In genomic region chr10:119042169-119042568, GRCh38 we compare ENCODE assay signal across 30 cellular contexts. TPM values are rescaled to one million over a fixed set of nuclear protein-coding genes. Genes with fewer than 3 reads are reported as not detected.
DNase-seq lines count a peak whose midpoint lies in the region; ATAC-seq, FAIRE-seq and TF ChIP-seq lines count a peak whose summit lies in the region.
"Had no signal": no experiment of that assay in that cellular context is flagged by ENCODE, and none has a peak within 500 bp of the region (broad histone marks: within the 10 kb centered on the region; RNA-seq: fewer than 3 reads in every experiment).

No MANE protein-coding gene starts in this region.

- H3K27ac ChIP-seq in PC-9 (no peak overlapping the region), H1 (ENCODE audit: low read depth, low read length) (no peak overlapping the region)
- H3K27ac ChIP-seq: BLaER1 treated with 17β-estradiol and CSF1 and Interleukin-3, amounts not matched to agents 10 nM and 100 nM; brain microvascular endothelial cell; heart left ventricle; ovary; transverse colon had no signal

- H2AFZ ChIP-seq in PC-9 (no peak overlapping the region), H1 (ENCODE audit: low read length) (no peak overlapping the region)

- no peak overlapping the region for H2BK5ac ChIP-seq in H1 (ENCODE audit: low read depth, low read length)

- H3K36me3 Mint-ChIP-seq in activated naive CD4-positive, alpha-beta T cell treated with anti-CD3 and anti-CD28 coated beads, Interleukin-2, amount 50 U/mL, for 24 hours: peaks cover 27% of the 10 kb centered on the region
- peaks cover 82 to 88% of the 10 kb centered on the region in 2 donors for H3K36me3 Mint-ChIP-seq in stimulated activated naive B cell treated with anti-CD40 and anti-IgM and Interleukin-4, amounts not matched to agents 10 μg/mL and 1 μg/mL and 100 μg/mL, for 72 hours

- H2BK15ac ChIP-seq in H1 (ENCODE audit: low read length): no peak overlapping the region

- H3K56ac ChIP-seq in H1 (replicated peaks; ENCODE audit: insufficient read length, low read depth, low read length): no peak overlapping the region

- H3K79me2 ChIP-seq in PC-9 (ENCODE audit: low read depth): peaks cover 27% of the 10 kb centered on the region
- peaks cover 0 to 59% of the 10 kb centered on the region in 2 experiments; a peak in 2 of 4 replicates for H3K79me2 ChIP-seq in H1 (ENCODE audit: control insufficient read depth in 1 of 2, insufficient read depth in 2 of 2, low read length in 2 of 2)

- H3K36me3 ChIP-seq in PC-9 (ENCODE audit: low read depth) (peaks cover 22% of the 10 kb centered on the region; the same call in 1 of the 2 replicates), H1 (ENCODE audit: control insufficient read depth in 2 of 4, insufficient read depth in 4 of 4, low read length in 3 of 4) (peaks cover 63 to 100% (median 85%) of the 10 kb centered on the region in 4 experiments)
- H3K36me3 ChIP-seq: ovary had no signal

- BruUV-seq in PC-9 (replicated peaks; lab: Mats Ljungman, UMichigan): TSS peak; percentile 95

- H3K23ac ChIP-seq in H1 (ENCODE audit: insufficient read length): no peak overlapping the region

- CTCF ChIA-PET in PC-9 (lab: Charles Lee) (no interaction called here), H1 (lab: Charles Lee; ENCODE audit: partially characterized antibody) (no interaction called here)

- DNase-seq in activated naive CD4-positive, alpha-beta T cell treated with anti-CD3 and anti-CD28 coated beads, Interleukin-2, amount 50 U/mL, for 16 hours: no peak
- DNase-seq in PC-9 (no peak), H1 (ENCODE audit: low read depth in 1 of 2, low spot score in 2 of 2) (no peak)
- DNase-seq in stimulated activated naive B cell treated with anti-CD40 and anti-IgM and Interleukin-4, amounts not matched to agents 10 μg/mL and 1 μg/mL and 100 μg/mL, for 72 hours: no peak
- DNase-seq: ACHN; activated B cell treated with CpG ODN at 0.5 μM for 24 hours; activated CD4-positive, alpha-beta memory T cell treated with anti-CD3 and anti-CD28 coated beads for 36 hours; activated gamma-delta T cell treated with Interleukin-2 at 50 U/mL for 16 hours; amniotic stem cell; brain microvascular endothelial cell; COR-L47; DND-41; heart left ventricle; HFFc6; kidney; naive thymus-derived CD8-positive, alpha-beta T cell; NCI-H1092; NCI-H1930; NCI-H524 treated with DMSO at 0.1 percent for 48 hours; ovary; small intestine; transverse colon had no signal

- H2BK20ac ChIP-seq in H1 (ENCODE audit: low read length): no peak overlapping the region

- no peak for TF ChIP-seq EP300 in H1 (IDR thresholded peaks at IDR 0.05; ENCODE audit: borderline replicate concordance in 1 of 2, low read depth in 2 of 2, low read length in 2 of 2)

- no peaks in the 10 kb centered on the region for H3K27me3 Mint-ChIP-seq in activated naive CD4-positive, alpha-beta T cell treated with anti-CD3 and anti-CD28 coated beads, Interleukin-2, amount 50 U/mL, for 24 hours
- peaks cover 0 to under 1% of the 10 kb centered on the region in 2 donors for H3K27me3 Mint-ChIP-seq in stimulated activated naive B cell treated with anti-CD40 and anti-IgM and Interleukin-4, amounts not matched to agents 10 μg/mL and 1 μg/mL and 100 μg/mL, for 72 hours
- H3K27me3 Mint-ChIP-seq: activated B cell treated with CpG ODN at 0.5 μM for 24 hours; activated CD4-positive, alpha-beta memory T cell treated with anti-CD3 and anti-CD28 coated beads for 36 hours; IgD-negative memory B cell; naive thymus-derived CD8-positive, alpha-beta T cell had no signal

- H3K9ac ChIP-seq in H1 (replicated peaks in 1 of 4; ENCODE audit: extremely low read depth in 1 of 4, low read depth in 3 of 4, low read length in 3 of 4): no peak overlapping the region
- H3K9ac ChIP-seq: BLaER1 treated with 17β-estradiol and CSF1 and Interleukin-3, amounts not matched to agents 10 nM and 100 nM had no signal

- no peaks in the 10 kb centered on the region for H3K9me3 Mint-ChIP-seq in activated naive CD4-positive, alpha-beta T cell treated with anti-CD3 and anti-CD28 coated beads, Interleukin-2, amount 50 U/mL, for 24 hours
- H3K9me3 Mint-ChIP-seq in stimulated activated naive B cell treated with anti-CD40 and anti-IgM and Interleukin-4, amounts not matched to agents 10 μg/mL and 1 μg/mL and 100 μg/mL, for 72 hours: no peaks in the 10 kb centered on the region
- H3K9me3 Mint-ChIP-seq: activated B cell treated with CpG ODN at 0.5 μM for 24 hours; activated CD4-positive, alpha-beta memory T cell treated with anti-CD3 and anti-CD28 coated beads for 36 hours; IgD-negative memory B cell; naive thymus-derived CD8-positive, alpha-beta T cell had no signal

- no peak overlapping the region for H3K4ac ChIP-seq in H1 (replicated peaks; ENCODE audit: insufficient read length, low read depth, low read length)

- 91% methylated on average over 23 of the region's 26 CpGs; no CpG with 5 or more reads in 1 of the 2 experiments for WGBS in H1 (ENCODE audit: extremely low coverage in 1 of 2, insufficient coverage in 1 of 2, insufficient read length in 1 of 2, insufficient replicate concordance in 2 of 2, low coverage in 1 of 2, low lambda C conversion rate in 2 of 2, missing lambda C conversion rate in 1 of 2), 2 experiments

- no peak overlapping the region for H2BK12ac ChIP-seq in H1 (ENCODE audit: low read depth, low read length)

- H3F3A ChIP-seq in PC-9 (ENCODE audit: insufficient read depth, low read depth): peaks cover 41% of the 10 kb centered on the region

- H4K91ac ChIP-seq in H1 (replicated peaks; ENCODE audit: insufficient read length, low read length): no peak overlapping the region

- no peak overlapping the region for H4K8ac ChIP-seq in H1 (ENCODE audit: extremely low read depth, insufficient read depth, low read length)

- no peak overlapping the region; the same call in 1 of the 2 replicates for H3K18ac ChIP-seq in H1 (ENCODE audit: extremely low read depth, low read length)

- H3K23me2 ChIP-seq in H1 (ENCODE audit: low read depth, low read length): no peaks in the 10 kb centered on the region

- H3K9me3 ChIP-seq in PC-9 (ENCODE audit: insufficient read depth, low read depth) (no peaks in the 10 kb centered on the region), H1 (ENCODE audit: insufficient read depth in 2 of 2, low read depth in 1 of 2, low read length in 1 of 2) (no peaks in the 10 kb centered on the region)
- H3K9me3 ChIP-seq: BLaER1 treated with 17β-estradiol and CSF1 and Interleukin-3, amounts not matched to agents 10 nM and 100 nM; heart left ventricle; ovary; transverse colon had no signal

- TF ChIP-seq RAD21 in H1 (IDR thresholded peaks at IDR 0.05 in 1 of 2, conservative IDR thresholded peaks at IDR 0.05 in 1 of 2; ENCODE audit: low read depth in 2 of 2, low read length in 2 of 2): no peak

- H3K27ac Mint-ChIP-seq in activated naive CD4-positive, alpha-beta T cell treated with anti-CD3 and anti-CD28 coated beads, Interleukin-2, amount 50 U/mL, for 24 hours: peak overlapping the region; percentile 30
- H3K27ac Mint-ChIP-seq in stimulated activated naive B cell treated with anti-CD40 and anti-IgM and Interleukin-4, amounts not matched to agents 10 μg/mL and 1 μg/mL and 100 μg/mL, for 72 hours: peak overlapping the region; percentile 56
- H3K27ac Mint-ChIP-seq: activated B cell treated with CpG ODN at 0.5 μM for 24 hours, HFFc6 had no signal

- POLR2A ChIA-PET in PC-9 (lab: Charles Lee; ENCODE audit: unreplicated experiment) (no interaction called here), H1 (lab: Charles Lee; ENCODE audit: partially characterized antibody) (no interaction called here)

- FAIRE-seq in H1 (lab: Jason Lieb, UNC): no peak
- FAIRE-seq: GM18507, kidney, RCC 7860, small intestine had no signal

- H4K20me1 ChIP-seq in PC-9 (ENCODE audit: insufficient read depth) (peaks cover 37% of the 10 kb centered on the region), H1 (replicated peaks in 1 of 2; ENCODE audit: control insufficient read depth in 1 of 2, insufficient read depth in 2 of 2, low read length in 2 of 2) (peaks cover 16 to 18% of the 10 kb centered on the region in 2 experiments)

- peaks cover 18% of the 10 kb centered on the region for H3K4me1 Mint-ChIP-seq in activated naive CD4-positive, alpha-beta T cell treated with anti-CD3 and anti-CD28 coated beads, Interleukin-2, amount 50 U/mL, for 24 hours
- peaks cover 14% of the 10 kb centered on the region in 2 donors for H3K4me1 Mint-ChIP-seq in stimulated activated naive B cell treated with anti-CD40 and anti-IgM and Interleukin-4, amounts not matched to agents 10 μg/mL and 1 μg/mL and 100 μg/mL, for 72 hours
- H3K4me1 Mint-ChIP-seq: activated B cell treated with CpG ODN at 0.5 μM for 24 hours had no signal

- H3K4me1 ChIP-seq in PC-9 (replicated peaks; ENCODE audit: insufficient read depth): no peaks in the 10 kb centered on the region
- H3K4me1 ChIP-seq in H1 (replicated peaks in 1 of 4; ENCODE audit: control insufficient read depth in 3 of 4, insufficient read depth in 4 of 4, low read length in 3 of 4): no peaks in the 10 kb centered on the region
- H3K4me1 ChIP-seq: heart left ventricle, transverse colon had no signal

- no peak overlapping the region for H3K14ac ChIP-seq in H1 (ENCODE audit: insufficient read length)

- TF ChIP-seq CTCF in PC-9 (conservative IDR thresholded peaks at IDR 0.05) (no peak), H1 (IDR thresholded peaks at IDR 0.05; ENCODE audit: control extremely low read depth in 1 of 3, insufficient read depth in 1 of 3, low read depth in 1 of 3, low read length in 3 of 3) (no peak)

- H3K4me3 ChIP-seq in PC-9 (no peak overlapping the region), H1 (ENCODE audit: extremely low read depth in 1 of 4, insufficient read depth in 2 of 4, low read depth in 3 of 4, low read length in 4 of 4) (no peak overlapping the region)
- H3K4me3 ChIP-seq: BLaER1 treated with 17β-estradiol and CSF1 and Interleukin-3, amounts not matched to agents 10 nM and 100 nM; heart left ventricle; ovary; transverse colon had no signal

- no peak for ATAC-seq in stimulated activated naive B cell treated with anti-CD40 and anti-IgM and Interleukin-4, amounts not matched to agents 10 μg/mL and 1 μg/mL and 100 μg/mL, for 72 hours (replicated peaks)
- ATAC-seq in GM19455 (IDR thresholded peaks at IDR 0.05; ENCODE audit: unreplicated experiment): no peak
- no peak for ATAC-seq in GM18909 (IDR thresholded peaks at IDR 0.05; ENCODE audit: poor library complexity, unreplicated experiment)
- ATAC-seq in HG02840 (IDR thresholded peaks at IDR 0.05; ENCODE audit: low FRiP score, unreplicated experiment): no peak
- ATAC-seq: naive thymus-derived CD8-positive, alpha-beta T cell had no signal

- no peak; a peak in 1 of 3 replicates for TF ChIP-seq POLR2A in H1 (IDR thresholded peaks at IDR 0.05; ENCODE audit: control extremely low read depth in 1 of 2, low read depth in 2 of 2, low read length in 2 of 2)

- no peak overlapping the region for H4K5ac ChIP-seq in H1 (ENCODE audit: insufficient read length, low read depth, low read length)

- H2BK120ac ChIP-seq in H1 (replicated peaks; ENCODE audit: low read depth, low read length): no peak overlapping the region

- H2AK5ac ChIP-seq in H1 (ENCODE audit: low read depth, low read length): no peak overlapping the region

- H3K4me2 ChIP-seq in PC-9: no peak overlapping the region
- H3K4me2 ChIP-seq in H1 (ENCODE audit: insufficient read depth in 1 of 2, low read depth in 2 of 2, low read length in 2 of 2): no peak overlapping the region

- H3K9me2 ChIP-seq in PC-9 (ENCODE audit: insufficient read depth): no peaks in the 10 kb centered on the region

- no peak overlapping the region for H3K4me3 Mint-ChIP-seq in activated naive CD4-positive, alpha-beta T cell treated with anti-CD3 and anti-CD28 coated beads, Interleukin-2, amount 50 U/mL, for 24 hours
- H3K4me3 Mint-ChIP-seq in stimulated activated naive B cell treated with anti-CD40 and anti-IgM and Interleukin-4, amounts not matched to agents 10 μg/mL and 1 μg/mL and 100 μg/mL, for 72 hours: no peak overlapping the region
- H3K4me3 Mint-ChIP-seq: activated B cell treated with CpG ODN at 0.5 μM for 24 hours; activated CD4-positive, alpha-beta memory T cell treated with anti-CD3 and anti-CD28 coated beads for 36 hours; HFFc6; IgD-negative memory B cell had no signal

- intact Hi-C loops in PC-9 (cut with micrococcal nuclease; ENCODE audit: unreplicated experiment): no loop called here

- H3K79me1 ChIP-seq in H1 (ENCODE audit: low read depth, low read length): 0 out of 2 replicates have a peak, but pooled peaks cover 6% of the 10 kb centered on the region

- H3K27me3 ChIP-seq in PC-9 (ENCODE audit: insufficient read depth, low read depth) (no peaks in the 10 kb centered on the region), H1 (replicated peaks in 1 of 4; ENCODE audit: control insufficient read depth in 3 of 4, extremely low read depth in 1 of 4, insufficient read depth in 3 of 4, low read length in 3 of 4) (no peaks in the 10 kb centered on the region)
- H3K27me3 ChIP-seq: BLaER1 treated with 17β-estradiol and CSF1 and Interleukin-3, amounts not matched to agents 10 nM and 100 nM; brain microvascular endothelial cell; heart left ventricle; ovary; transverse colon had no signal

RNA-seq across cellular contexts. Expression of gene NANOS1, which starts 12.7 kb away (rescaled TPM):
- total RNA-seq in PC-9 (2021): 5.2 and 7.2 TPM in 2 replicates
- total RNA-seq in H1 (2021; fragmentation: NEBNext Ultra II Directional; extraction: Animal tissue kit (Norgen Biotek cat#: 25700)): 3.1 and 5.4 TPM in 2 replicates
- polyA plus RNA-seq in H1 (2011; rRNA removed): 2.3 and 3.9 TPM in 2 replicates
- 3.4 TPM for polyA plus RNA-seq in H1 (2011; cell fraction: cytosol; rRNA removed)
- 1.9 TPM for polyA plus RNA-seq in H1 (2011; cell fraction: nucleus; rRNA removed)
- polyA plus RNA-seq in H1 (2012, experiment 1 of 2): 2.9 to 4.0 TPM (median 3.3 TPM) in 4 replicates
- 4.6 TPM for polyA plus RNA-seq in H1 (2012, experiment 2 of 2)
- 3.8 TPM for polyA plus RNA-seq in H1 (2013, experiment 1 of 2)
- polyA plus RNA-seq in H1 (2013, experiment 2 of 2): 3.8 TPM
- 1.6 and 2.0 TPM in 2 replicates for polyA minus RNA-seq in H1 (2011; rRNA and poly(A)+ RNA removed)
- 5.0 TPM for polyA minus RNA-seq in H1 (2011; cell fraction: cytosol; rRNA and poly(A)+ RNA removed)
- polyA minus RNA-seq in H1 (2011; cell fraction: nucleus; rRNA and poly(A)+ RNA removed): 5.7 TPM
- polyA plus RNA-seq: IgD-negative memory B cell had no signal

RNA-seq across cellular contexts. Expression of gene EIF3A, which starts 38.4 kb away (rescaled TPM):
- 85.5 and 102 TPM in 2 replicates for total RNA-seq in PC-9 (2021)
- total RNA-seq in H1 (2021; fragmentation: NEBNext Ultra II Directional; extraction: Animal tissue kit (Norgen Biotek cat#: 25700)): 209 and 210 TPM in 2 replicates
- polyA plus RNA-seq in H1 (2011; rRNA removed): 26.8 and 33.5 TPM in 2 replicates
- polyA plus RNA-seq in H1 (2011; cell fraction: cytosol; rRNA removed): 50.5 TPM
- 46.8 TPM for polyA plus RNA-seq in H1 (2011; cell fraction: nucleus; rRNA removed)
- 164 to 230 TPM (median 189 TPM) in 4 replicates for polyA plus RNA-seq in H1 (2012, experiment 1 of 2)
- 9.9 TPM for polyA plus RNA-seq in H1 (2012, experiment 2 of 2)
- 159 TPM for polyA plus RNA-seq in H1 (2013, experiment 1 of 2)
- polyA plus RNA-seq in H1 (2013, experiment 2 of 2): 182 TPM
- 82.5 and 124 TPM in 2 replicates for polyA minus RNA-seq in H1 (2011; rRNA and poly(A)+ RNA removed)
- 103 TPM for polyA minus RNA-seq in H1 (2011; cell fraction: cytosol; rRNA and poly(A)+ RNA removed)
- polyA minus RNA-seq in H1 (2011; cell fraction: nucleus; rRNA and poly(A)+ RNA removed): 125 TPM
